Comparison of ENCODE assay signal across 10 cellular contexts in genomic region chr2:169397697-169398096, GRCh38. TPM values are rescaled to one million over a fixed set of nuclear protein-coding genes. Genes with fewer than 3 reads are reported as not detected.
DNase-seq lines count a peak whose midpoint lies in the region; ATAC-seq and TF ChIP-seq lines count a peak whose summit lies in the region.
"Had no signal": no experiment of that assay in that cellular context is flagged by ENCODE, and none has a peak within 500 bp of the region (broad histone marks: within the 10 kb centered on the region; RNA-seq: fewer than 3 reads in every experiment).

No MANE protein-coding gene starts in this region.

- H3K27ac ChIP-seq in adrenal gland: no peak overlapping the region
- H3K27ac ChIP-seq: BLaER1 had no signal

- no peaks in the 10 kb centered on the region for H3K36me3 ChIP-seq in adrenal gland (replicated peaks in 1 of 2)
- H3K36me3 ChIP-seq: BLaER1 had no signal

- H3K4me3 ChIP-seq in fibroblast of mammary gland (ENCODE audit: control insufficient read depth, low read depth, low read length) (no peak overlapping the region), adrenal gland (no peak overlapping the region)
- H3K4me3 ChIP-seq: BLaER1 had no signal

- H3K27me3 ChIP-seq in adrenal gland: no peaks in the 10 kb centered on the region
- H3K27me3 ChIP-seq: BLaER1 had no signal

- WGBS in adrenal gland, 4 donors: 46 to 51% (median 47%) methylated on average over 2 of the region's 2 CpGs

- no peaks in the 10 kb centered on the region for H3K9me3 ChIP-seq in adrenal gland (replicated peaks in 1 of 3)
- H3K9me3 ChIP-seq: BLaER1 had no signal

- TF ChIP-seq CTCF in fibroblast of mammary gland (conservative IDR thresholded peaks at IDR 0.05; ENCODE audit: control insufficient read depth, insufficient read depth, low read depth, low read length) (peak; percentile 11), adrenal gland (IDR thresholded peaks at IDR 0.05) (peak in 1 of 6 experiments; percentile 28)

- intact Hi-C loops in adrenal gland (cut with DNase I): no loop called here

- no peak for TF ChIP-seq POLR2A in adrenal gland (IDR thresholded peaks at IDR 0.05)

- H3K4me1 ChIP-seq in adrenal gland (replicated peaks in 1 of 2): no peaks in the 10 kb centered on the region

- DNase-seq in NCI-H2171 treated with DMSO at 0.1 percent for 48 hours (lab: John Stamatoyannopoulos, UW) (peak; percentile 46), NCI-H2171 (lab: John Stamatoyannopoulos, UW) (no peak), NCI-H774 (lab: John Stamatoyannopoulos, UW) (peak; percentile 5), fibroblast of mammary gland (ENCODE audit: low read depth) (peak; percentile 5), smooth muscle cell of the brain vasculature (ENCODE audit: low read depth, low spot score) (peak; percentile 2), adrenal gland (no peak), dermis blood vessel endothelial cell (no peak)

- no peak for ATAC-seq in GM18520 (IDR thresholded peaks at IDR 0.05; ENCODE audit: unreplicated experiment)

RNA-seq across cellular contexts. Expression of gene LRP2, which starts 35.4 kb away (rescaled TPM):
- total RNA-seq in adrenal gland: under 1 TPM in 3 of 8 donors, not detected in 5; 0.04 to 0.43 (median 0.15) TPM
- not detected for polyA plus RNA-seq in adrenal gland
- 0.05 TPM in 1 of 2 replicates, not detected in the other for total RNA-seq in dermis blood vessel endothelial cell
- total RNA-seq: lung microvascular endothelial cell had no signal

Comparison
In these comparisons a context has a peak if more than half of its experiments do, and no peak if none do; other contexts are left out.
1. DNase-seq: peak in NCI-H2171 treated with DMSO at 0.1 percent for 48 hours (single experiment), NCI-H774 (single experiment), fibroblast of mammary gland (single experiment) and smooth muscle cell of the brain vasculature (single experiment); none in NCI-H2171 (single experiment), adrenal gland (0 of 7) and dermis blood vessel endothelial cell (single experiment).